In the genomic region with DNA sequence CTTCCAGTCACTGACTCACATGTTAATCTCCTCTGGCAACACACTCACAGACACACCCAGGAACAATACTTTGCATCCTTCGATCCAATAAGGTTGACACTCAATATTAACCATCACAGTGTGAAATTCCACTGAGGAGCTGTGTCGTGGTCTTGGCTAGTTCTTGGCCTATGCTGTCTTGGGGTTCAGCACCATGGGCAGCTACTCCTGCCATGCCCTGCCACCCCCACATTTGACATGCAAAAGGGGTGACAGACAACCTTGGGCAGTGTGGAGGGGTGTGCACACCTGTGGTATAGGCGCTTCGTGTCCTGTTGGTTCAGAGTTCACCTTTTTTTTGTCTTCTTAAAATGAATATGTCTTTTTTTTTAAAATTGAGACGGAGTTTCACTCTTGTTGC, we compare ENCODE assay signal across 2 cellular contexts.
TF ChIP-seq lines count a peak whose summit lies in the region.

No MANE protein-coding gene starts in this region.

TF ChIP-seq in Ishikawa, 13 proteins besides CTCF, POLR2A, EP300 and RAD21:
- TF ChIP-seq, protein P1, sequence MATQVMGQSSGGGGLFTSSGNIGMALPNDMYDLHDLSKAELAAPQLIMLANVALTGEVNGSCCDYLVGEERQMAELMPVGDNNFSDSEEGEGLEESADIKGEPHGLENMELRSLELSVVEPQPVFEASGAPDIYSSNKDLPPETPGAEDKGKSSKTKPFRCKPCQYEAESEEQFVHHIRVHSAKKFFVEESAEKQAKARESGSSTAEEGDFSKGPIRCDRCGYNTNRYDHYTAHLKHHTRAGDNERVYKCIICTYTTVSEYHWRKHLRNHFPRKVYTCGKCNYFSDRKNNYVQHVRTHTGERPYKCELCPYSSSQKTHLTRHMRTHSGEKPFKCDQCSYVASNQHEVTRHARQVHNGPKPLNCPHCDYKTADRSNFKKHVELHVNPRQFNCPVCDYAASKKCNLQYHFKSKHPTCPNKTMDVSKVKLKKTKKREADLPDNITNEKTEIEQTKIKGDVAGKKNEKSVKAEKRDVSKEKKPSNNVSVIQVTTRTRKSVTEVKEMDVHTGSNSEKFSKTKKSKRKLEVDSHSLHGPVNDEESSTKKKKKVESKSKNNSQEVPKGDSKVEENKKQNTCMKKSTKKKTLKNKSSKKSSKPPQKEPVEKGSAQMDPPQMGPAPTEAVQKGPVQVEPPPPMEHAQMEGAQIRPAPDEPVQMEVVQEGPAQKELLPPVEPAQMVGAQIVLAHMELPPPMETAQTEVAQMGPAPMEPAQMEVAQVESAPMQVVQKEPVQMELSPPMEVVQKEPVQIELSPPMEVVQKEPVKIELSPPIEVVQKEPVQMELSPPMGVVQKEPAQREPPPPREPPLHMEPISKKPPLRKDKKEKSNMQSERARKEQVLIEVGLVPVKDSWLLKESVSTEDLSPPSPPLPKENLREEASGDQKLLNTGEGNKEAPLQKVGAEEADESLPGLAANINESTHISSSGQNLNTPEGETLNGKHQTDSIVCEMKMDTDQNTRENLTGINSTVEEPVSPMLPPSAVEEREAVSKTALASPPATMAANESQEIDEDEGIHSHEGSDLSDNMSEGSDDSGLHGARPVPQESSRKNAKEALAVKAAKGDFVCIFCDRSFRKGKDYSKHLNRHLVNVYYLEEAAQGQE (IDR thresholded peaks at IDR 0.05; ENCODE audit: low read depth), result peak; percentile 84
- TF ChIP-seq YY1 (IDR thresholded peaks at IDR 0.05; ENCODE audit: low read depth), result no peak
- no peak for TF ChIP-seq CREB1 (IDR thresholded peaks at IDR 0.05; ENCODE audit: low read depth)
- TF ChIP-seq NFIC (IDR thresholded peaks at IDR 0.05), result no peak
- TF ChIP-seq TCF12 (IDR thresholded peaks at IDR 0.05; ENCODE audit: low read depth), result no peak
- TF ChIP-seq ZBTB7A (IDR thresholded peaks at IDR 0.05; ENCODE audit: low read depth), result no peak

TF ChIP-seq in GM12878, 131 proteins besides CTCF, POLR2A, EP300 and RAD21 (continued from another document):
- TF ChIP-seq, protein P1 (IDR thresholded peaks at IDR 0.05; ENCODE audit: low read depth, low read length), result peak; percentile 78
- TF ChIP-seq, protein P2, sequence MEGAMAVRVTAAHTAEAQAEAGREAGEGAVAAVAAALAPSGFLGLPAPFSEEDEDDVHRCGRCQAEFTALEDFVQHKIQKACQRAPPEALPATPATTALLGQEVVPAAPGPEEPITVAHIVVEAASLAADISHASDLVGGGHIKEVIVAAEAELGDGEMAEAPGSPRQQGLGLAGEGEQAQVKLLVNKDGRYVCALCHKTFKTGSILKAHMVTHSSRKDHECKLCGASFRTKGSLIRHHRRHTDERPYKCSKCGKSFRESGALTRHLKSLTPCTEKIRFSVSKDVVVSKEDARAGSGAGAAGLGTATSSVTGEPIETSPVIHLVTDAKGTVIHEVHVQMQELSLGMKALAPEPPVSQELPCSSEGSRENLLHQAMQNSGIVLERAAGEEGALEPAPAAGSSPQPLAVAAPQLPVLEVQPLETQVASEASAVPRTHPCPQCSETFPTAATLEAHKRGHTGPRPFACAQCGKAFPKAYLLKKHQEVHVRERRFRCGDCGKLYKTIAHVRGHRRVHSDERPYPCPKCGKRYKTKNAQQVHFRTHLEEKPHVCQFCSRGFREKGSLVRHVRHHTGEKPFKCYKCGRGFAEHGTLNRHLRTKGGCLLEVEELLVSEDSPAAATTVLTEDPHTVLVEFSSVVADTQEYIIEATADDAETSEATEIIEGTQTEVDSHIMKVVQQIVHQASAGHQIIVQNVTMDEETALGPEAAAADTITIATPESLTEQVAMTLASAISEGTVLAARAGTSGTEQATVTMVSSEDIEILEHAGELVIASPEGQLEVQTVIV (IDR thresholded peaks at IDR 0.05; ENCODE audit: borderline replicate concordance, partially characterized antibody), result no peak
- TF ChIP-seq MEF2A (IDR thresholded peaks at IDR 0.05; ENCODE audit: insufficient read depth, low read depth, low read length) (no peak), RCOR1 (conservative IDR thresholded peaks at IDR 0.05; ENCODE audit: low read depth, low read length) (no peak), NBN (IDR thresholded peaks at IDR 0.05) (no peak)
